Comparison of ENCODE assay signal across 8 cellular contexts in genomic region chrX:151680805-151681204, GRCh38. TPM values are rescaled to one million over a fixed set of nuclear protein-coding genes. Genes with fewer than 3 reads are reported as not detected.
A peak's percentile ranks its signal among the peaks of the same experiment; 100 is the strongest.
DNase-seq lines count a peak whose midpoint lies in the region; ATAC-seq and TF ChIP-seq lines count a peak whose summit lies in the region.

No MANE protein-coding gene starts in this region.

- no peak overlapping the region for H3K27ac ChIP-seq in psoas muscle

- DNase-seq in NOMO-1 treated with dmso at 0.1 percent for 144 hours (lab: John Stamatoyannopoulos, UW; ENCODE audit: unreplicated experiment) (peak; percentile 6), NOMO-1 treated with DMSO at 0.1 percent for 48 hours (lab: John Stamatoyannopoulos, UW; ENCODE audit: unreplicated experiment) (no peak), NCI-H526 treated with DMSO at 0.1 percent for 48 hours (lab: John Stamatoyannopoulos, UW) (peak; percentile 0), fibroblast of mammary gland (ENCODE audit: low read depth) (peak; percentile 43), psoas muscle (no peak)
- peak; percentile 23 for DNase-seq in activated CD8-positive, alpha-beta memory T cell treated with anti-CD3 and anti-CD28 coated beads, Interleukin-2, amount 50 U/mL, for 24 hours (ENCODE audit: extremely low read depth)

- H3K9me3 ChIP-seq in psoas muscle, result no peaks in the 10 kb centered on the region

- ATAC-seq in HG02678 (IDR thresholded peaks at IDR 0.05; ENCODE audit: unreplicated experiment), result peak; percentile 58
- ATAC-seq in psoas muscle, result peak; percentile 46 to 73 (median 56)
- no peak for ATAC-seq in HG03196 (IDR thresholded peaks at IDR 0.05; ENCODE audit: unreplicated experiment)

- no peaks in the 10 kb centered on the region for H3K36me3 ChIP-seq in psoas muscle (ENCODE audit: insufficient read depth in 1 of 2, low read depth in 1 of 2)

- intact Hi-C loops in psoas muscle (cut with DNase I), result loop anchor here (2.0 to 10.0 kb wide), 3 partner anchors 176 to 529 kb away; no protein-coding TSS in a partner anchor

- no peaks in the 10 kb centered on the region for H3K4me1 ChIP-seq in psoas muscle

- 35 to 67% (median 65%) methylated on average over 3 to 4 of the region's 4 CpGs for WGBS in psoas muscle, 3 donors

- TF ChIP-seq CTCF in fibroblast of mammary gland (conservative IDR thresholded peaks at IDR 0.05; ENCODE audit: control insufficient read depth, insufficient read depth, low read depth, low read length) (peak; percentile 58), psoas muscle (IDR thresholded peaks at IDR 0.05) (peak; percentile 61)

- peaks cover 0 to 9% (median 0%) of the 10 kb centered on the region in 3 donors for H3K27me3 ChIP-seq in psoas muscle (ENCODE audit: insufficient read depth in 3 of 3, low read length in 2 of 3)

- H3K4me3 ChIP-seq in fibroblast of mammary gland (ENCODE audit: control insufficient read depth, low read depth, low read length) (no peak overlapping the region), psoas muscle (no peak overlapping the region)

RNA-seq across cellular contexts. Expression of gene PRRG3, which starts 14.5 kb away (rescaled TPM):
- 1 to 10 TPM in 1 of 4 donors, under 1 TPM in 3; 0.32 to 1.7 (median 0.77) TPM for total RNA-seq in psoas muscle
- polyA plus RNA-seq in psoas muscle, result under 1 TPM; 0.06 to 0.26 (median 0.14) TPM

RNA-seq across cellular contexts. Expression of gene FATE1, which starts 35.0 kb away (rescaled TPM):
- total RNA-seq in psoas muscle, result under 1 TPM in 1 of 4 donors, not detected in 3; 0.39 TPM
- polyA plus RNA-seq in psoas muscle, result under 1 TPM; 0.06 to 0.24 (median 0.07) TPM

RNA-seq across cellular contexts. Expression of gene CNGA2, which starts 53.7 kb away (rescaled TPM):
- not detected for total RNA-seq in psoas muscle
- polyA plus RNA-seq in psoas muscle, result not detected

Comparison
In these comparisons a context has a peak if more than half of its experiments do, and no peak if none do; other contexts are left out.
1. DNase-seq: peak in NOMO-1 treated with dmso at 0.1 percent for 144 hours (single experiment), NCI-H526 treated with DMSO at 0.1 percent for 48 hours (single experiment), activated CD8-positive, alpha-beta memory T cell treated with anti-CD3 and anti-CD28 coated beads, Interleukin-2, amount 50 U/mL, for 24 hours (single experiment) and fibroblast of mammary gland (single experiment); none in NOMO-1 treated with DMSO at 0.1 percent for 48 hours (single experiment) and psoas muscle (0 of 2).